Comparison of ENCODE assay signal across 2 cellular contexts in genomic region chr17:9402590-9403199, GRCh38.
TF ChIP-seq lines count a peak whose summit lies in the region.

No MANE protein-coding gene starts in this region.

TF ChIP-seq in SK-N-SH, 30 proteins besides CTCF, POLR2A, EP300 and RAD21:
- TF ChIP-seq ZBTB33 (IDR thresholded peaks at IDR 0.05; ENCODE audit: borderline replicate concordance, low read depth) (no peak), SMC3 (IDR thresholded peaks at IDR 0.05; ENCODE audit: low read depth, low read length) (peak; percentile 29; the same call in 1 of the 2 replicates), IRF3 (IDR thresholded peaks at IDR 0.05; ENCODE audit: low read depth, low read length) (no peak), GATA2 (CRISPR knock-in tag; IDR thresholded peaks at IDR 0.05) (no peak), RXRA (IDR thresholded peaks at IDR 0.05; ENCODE audit: borderline replicate concordance, low read depth) (no peak), RFX5 (IDR thresholded peaks at IDR 0.05; ENCODE audit: low read length) (no peak), FOXM1 (IDR thresholded peaks at IDR 0.05; ENCODE audit: low read depth) (no peak), TAF1 (IDR thresholded peaks at IDR 0.05; ENCODE audit: borderline replicate concordance, low read depth, low read length) (no peak), JUND (IDR thresholded peaks at IDR 0.05) (no peak)

TF ChIP-seq in SK-N-SH treated with all-trans-retinoic acid at 6 μM for 48 hours, 23 proteins besides CTCF, POLR2A, EP300 and RAD21:
- TF ChIP-seq CSDC2 (CRISPR knock-in tag; IDR thresholded peaks at IDR 0.05) (no peak), ZNF8 (CRISPR knock-in tag; IDR thresholded peaks at IDR 0.05) (no peak), ARNTL (CRISPR knock-in tag; IDR thresholded peaks at IDR 0.05; ENCODE audit: borderline replicate concordance, low read depth) (no peak), PPARA (CRISPR knock-in tag; IDR thresholded peaks at IDR 0.05; ENCODE audit: borderline replicate concordance) (no peak), ZC3H10 (CRISPR knock-in tag; IDR thresholded peaks at IDR 0.05) (no peak), TCF4 (CRISPR knock-in tag; IDR thresholded peaks at IDR 0.05; ENCODE audit: borderline replicate concordance) (no peak), ISL1 (CRISPR knock-in tag; IDR thresholded peaks at IDR 0.05) (no peak), GLIS3 (CRISPR knock-in tag; IDR thresholded peaks at IDR 0.05) (no peak)
